Comparison of ENCODE assay signal across 17 cellular contexts in genomic region chr4:76744253-76744921, GRCh38.
DNase-seq lines count a peak whose midpoint lies in the region; ATAC-seq and TF ChIP-seq lines count a peak whose summit lies in the region.
"Had no signal": no experiment of that assay in that cellular context is flagged by ENCODE, and none has a peak within 500 bp of the region (broad histone marks: within the 10 kb centered on the region; RNA-seq: fewer than 3 reads in every experiment).

No MANE protein-coding gene starts in this region.

- H2BK120ac ChIP-seq in IMR-90 (ENCODE audit: low read depth, low read length): peak overlapping the region; percentile 94

- H3K27me3 ChIP-seq in IMR-90 (ENCODE audit: control insufficient read depth, insufficient read depth, low read length) (no peaks in the 10 kb centered on the region), brain microvascular endothelial cell (replicated peaks) (no peaks in the 10 kb centered on the region)
- H3K27me3 ChIP-seq: hepatocyte had no signal

- dilution Hi-C loops in IMR-90 (cut with HindIII; ENCODE audit: low sequenced_read_pairs, unreplicated experiment): no loop called here

- H3K27ac ChIP-seq in IMR-90 (ENCODE audit: insufficient read depth, low read length): peak overlapping the region; percentile 81
- H3K27ac ChIP-seq in brain microvascular endothelial cell: peak overlapping the region; percentile 49
- H3K27ac ChIP-seq: hepatocyte had no signal

- H4K20me1 ChIP-seq in IMR-90 (ENCODE audit: insufficient read depth, low read length): no peaks in the 10 kb centered on the region

- intact Hi-C loops in IMR-90 (cut with micrococcal nuclease): no loop called here

- H3K36me3 ChIP-seq in IMR-90 (ENCODE audit: control insufficient read depth, insufficient read depth, low read length) (peaks cover 13% of the 10 kb centered on the region), brain microvascular endothelial cell (replicated peaks) (no peaks in the 10 kb centered on the region)

- H2BK15ac ChIP-seq in IMR-90 (ENCODE audit: low read depth, low read length): peak overlapping the region; percentile 75; the same call in 2 of the 3 replicates

- peak overlapping the region; percentile 76; the same call in 1 of the 2 replicates for H3K9ac ChIP-seq in IMR-90 (ENCODE audit: low read depth, low read length)

- H3K18ac ChIP-seq in IMR-90 (ENCODE audit: low read depth, low read length): peak overlapping the region; percentile 91

- peak overlapping the region; percentile 69; the same call in 1 of the 2 replicates for H4K5ac ChIP-seq in IMR-90 (ENCODE audit: low read depth, low read length)

- H3K4me1 ChIP-seq in IMR-90 (ENCODE audit: control insufficient read depth, insufficient read depth, low read length): peaks cover 22% of the 10 kb centered on the region

- H3K56ac ChIP-seq in IMR-90 (ENCODE audit: extremely low read depth, insufficient read depth, low read length): peak overlapping the region; percentile 73

- no peak for TF ChIP-seq POLR2A in IMR-90 (IDR thresholded peaks at IDR 0.05; ENCODE audit: low read depth, low read length)

- peak overlapping the region; percentile 86 for H4K91ac ChIP-seq in IMR-90 (ENCODE audit: insufficient read depth, low read depth, low read length)

- no peaks in the 10 kb centered on the region for H3K9me3 ChIP-seq in IMR-90 (ENCODE audit: control insufficient read depth, insufficient read depth, low read length)

- H4K8ac ChIP-seq in IMR-90 (ENCODE audit: low read depth in 2 of 2, low read length in 2 of 2): peak overlapping the region; percentile 64 to 91; a peak in 3 of 4 replicates

- in situ Hi-C loops in IMR-90 (cut with MboI; ENCODE audit: low sequenced_read_pairs): no loop called here
- in situ Hi-C loops in brain microvascular endothelial cell (cut with HindIII; ENCODE audit: low pct_ligation_motif_present, low sequenced_read_pairs): no loop called here

- peak overlapping the region; percentile 89 for H3K14ac ChIP-seq in IMR-90 (replicated peaks; ENCODE audit: low read depth, low read length)

- H2BK20ac ChIP-seq in IMR-90 (ENCODE audit: low read depth, low read length): peak overlapping the region; percentile 91

- peak overlapping the region; percentile 86 for H3K23ac ChIP-seq in IMR-90 (ENCODE audit: low read depth, low read length)

- peak; percentile 83 for DNase-seq in IMR-90
- DNase-seq in brain microvascular endothelial cell: peak; percentile 61
- DNase-seq in kidney tubule cell (ENCODE audit: low spot score): peak; percentile 35
- DNase-seq in NOMO-1 treated with DMSO at 0.1 percent for 48 hours (lab: John Stamatoyannopoulos, UW; ENCODE audit: unreplicated experiment): no peak
- no peak for DNase-seq in AML-193 (lab: John Stamatoyannopoulos, UW)
- DNase-seq in NCI-H526 treated with DMSO at 0.1 percent for 48 hours (lab: John Stamatoyannopoulos, UW): no peak
- DNase-seq: activated CD4-positive, alpha-beta T cell treated with anti-CD3 and anti-CD28 coated beads, Interleukin-2, amount 50 U/mL, for 48 hours; activated gamma-delta T cell treated with Interleukin-2 at 50 U/mL for 16 hours; NCI-H2081 treated with DMSO at 0.1 percent for 48 hours; NCI-H748 treated with DMSO at 0.1 percent for 48 hours; right cardiac atrium; T-helper 9 cell had no signal

- peak overlapping the region; percentile 85 for H2AK5ac ChIP-seq in IMR-90 (ENCODE audit: low read depth, low read length)

- no TSS peak for BruUV-seq in IMR-90 (replicated peaks; lab: Mats Ljungman, UMichigan)

- peaks cover 5 to 51% of the 10 kb centered on the region in 2 experiments for H3K79me1 ChIP-seq in IMR-90 (ENCODE audit: low read depth in 1 of 2, low read length in 2 of 2)

- H3K4ac ChIP-seq in IMR-90 (ENCODE audit: low read depth, low read length): peak overlapping the region; percentile 92

- H2AFZ ChIP-seq in IMR-90 (replicated peaks; ENCODE audit: low read length, poor library complexity): no peak overlapping the region
- H2AFZ ChIP-seq: hepatocyte had no signal

- no peak overlapping the region for H2AK9ac ChIP-seq in IMR-90 (replicated peaks; ENCODE audit: low read depth, low read length, poor library complexity)

- POLR2A ChIA-PET in IMR-90 (lab: Charles Lee; ENCODE audit: unreplicated experiment): interaction anchor here (0.6 to 1.5 kb wide), 3 partner anchors 9 to 166 kb away, joined by 3 to 5 read pairs (median 4); no protein-coding TSS in a partner anchor

- peak; percentile 61; the same call in 1 of the 2 replicates for ATAC-seq in IMR-90 (ENCODE audit: low read depth)
- no peak for ATAC-seq in GM19023 (IDR thresholded peaks at IDR 0.05; ENCODE audit: unreplicated experiment)
- ATAC-seq: HCT116; natural killer cell treated with Interleukin-12 subunit alpha and Interleukin-12 subunit beta and Interleukin-15 and Interleukin-18, amount 100 ng/mL, for 72 hours; right cardiac atrium; stimulated activated memory B cell treated with anti-CD40 and anti-IgM and Interleukin-4, amounts not matched to agents 10 μg/mL and 1 μg/mL and 100 μg/mL, for 72 hours had no signal

- TF ChIP-seq RAD21 in IMR-90 (IDR thresholded peaks at IDR 0.05; ENCODE audit: low read length): no peak

- no peak for TF ChIP-seq CTCF in IMR-90 (conservative IDR thresholded peaks at IDR 0.05; ENCODE audit: low read depth, low read length)
- peak; percentile 21 for TF ChIP-seq CTCF in brain microvascular endothelial cell (IDR thresholded peaks at IDR 0.05; ENCODE audit: low read depth, low read length, missing control alignments)

- peak overlapping the region; percentile 93 for H2BK5ac ChIP-seq in IMR-90 (ENCODE audit: low read depth, low read length, poor library complexity, severe bottlenecking)

- CTCF ChIA-PET in IMR-90 (lab: Yijun Ruan, JAX): interaction anchor here (0.6 to 1.5 kb wide), 2 partner anchors 9 to 54 kb away, joined by 4 read pairs; no protein-coding TSS in a partner anchor

- H3K4me3 ChIP-seq in IMR-90 (ENCODE audit: insufficient read depth, low read depth, low read length): no peak overlapping the region; the same call in 1 of the 2 replicates
- no peak overlapping the region for H3K4me3 ChIP-seq in brain microvascular endothelial cell (ENCODE audit: low read depth, low read length)
- H3K4me3 ChIP-seq: hepatocyte had no signal

- peak overlapping the region; percentile 73; the same call in 1 of the 2 replicates for H3K4me2 ChIP-seq in IMR-90 (ENCODE audit: low read depth, low read length)
- H3K4me2 ChIP-seq: hepatocyte had no signal

- peaks cover 5% of the 10 kb centered on the region for H3K9me1 ChIP-seq in IMR-90 (ENCODE audit: insufficient read depth, low read length)

- no CpG with 5 or more reads among the region's 1 CpG for WGBS in IMR-90 (ENCODE audit: extremely low coverage in 2 of 2, insufficient read length in 1 of 2), 2 experiments

TF ChIP-seq in IMR-90, 13 proteins besides CTCF, POLR2A, EP300 and RAD21:
- TF ChIP-seq SMC3 (IDR thresholded peaks at IDR 0.05; ENCODE audit: low read depth, low read length) (0 out of 2 replicates have a peak, but pooled peaks have one; percentile 13), CEBPB (IDR thresholded peaks at IDR 0.05; ENCODE audit: low read depth, low read length) (no peak), MAFK (IDR thresholded peaks at IDR 0.05; ENCODE audit: low read depth, low read length) (peak; percentile 81)

Comparison
In these comparisons a context has a peak if more than half of its experiments do, and no peak if none do; other contexts are left out.
1. DNase-seq: peak in IMR-90 (single experiment), brain microvascular endothelial cell (single experiment) and kidney tubule cell (single experiment); none in NOMO-1 treated with DMSO at 0.1 percent for 48 hours (single experiment), AML-193 (0 of 2) and NCI-H526 treated with DMSO at 0.1 percent for 48 hours (single experiment).